In genomic region chr4:159229164-159229563, GRCh38 we compare ENCODE assay signal across 1 cellular context.
TF ChIP-seq lines count a peak whose summit lies in the region.

No MANE protein-coding gene starts in this region.

TF ChIP-seq in HepG2, 621 proteins besides CTCF, POLR2A, EP300 and RAD21 (continued from another document):
- TF ChIP-seq, protein P1, sequence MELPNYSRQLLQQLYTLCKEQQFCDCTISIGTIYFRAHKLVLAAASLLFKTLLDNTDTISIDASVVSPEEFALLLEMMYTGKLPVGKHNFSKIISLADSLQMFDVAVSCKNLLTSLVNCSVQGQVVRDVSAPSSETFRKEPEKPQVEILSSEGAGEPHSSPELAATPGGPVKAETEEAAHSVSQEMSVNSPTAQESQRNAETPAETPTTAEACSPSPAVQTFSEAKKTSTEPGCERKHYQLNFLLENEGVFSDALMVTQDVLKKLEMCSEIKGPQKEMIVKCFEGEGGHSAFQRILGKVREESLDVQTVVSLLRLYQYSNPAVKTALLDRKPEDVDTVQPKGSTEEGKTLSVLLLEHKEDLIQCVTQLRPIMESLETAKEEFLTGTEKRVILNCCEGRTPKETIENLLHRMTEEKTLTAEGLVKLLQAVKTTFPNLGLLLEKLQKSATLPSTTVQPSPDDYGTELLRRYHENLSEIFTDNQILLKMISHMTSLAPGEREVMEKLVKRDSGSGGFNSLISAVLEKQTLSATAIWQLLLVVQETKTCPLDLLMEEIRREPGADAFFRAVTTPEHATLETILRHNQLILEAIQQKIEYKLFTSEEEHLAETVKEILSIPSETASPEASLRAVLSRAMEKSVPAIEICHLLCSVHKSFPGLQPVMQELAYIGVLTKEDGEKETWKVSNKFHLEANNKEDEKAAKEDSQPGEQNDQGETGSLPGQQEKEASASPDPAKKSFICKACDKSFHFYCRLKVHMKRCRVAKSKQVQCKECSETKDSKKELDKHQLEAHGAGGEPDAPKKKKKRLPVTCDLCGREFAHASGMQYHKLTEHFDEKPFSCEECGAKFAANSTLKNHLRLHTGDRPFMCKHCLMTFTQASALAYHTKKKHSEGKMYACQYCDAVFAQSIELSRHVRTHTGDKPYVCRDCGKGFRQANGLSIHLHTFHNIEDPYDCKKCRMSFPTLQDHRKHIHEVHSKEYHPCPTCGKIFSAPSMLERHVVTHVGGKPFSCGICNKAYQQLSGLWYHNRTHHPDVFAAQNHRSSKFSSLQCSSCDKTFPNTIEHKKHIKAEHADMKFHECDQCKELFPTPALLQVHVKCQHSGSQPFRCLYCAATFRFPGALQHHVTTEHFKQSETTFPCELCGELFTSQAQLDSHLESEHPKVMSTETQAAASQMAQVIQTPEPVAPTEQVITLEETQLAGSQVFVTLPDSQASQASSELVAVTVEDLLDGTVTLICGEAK (IDR thresholded peaks at IDR 0.05), result no peak
- TF ChIP-seq, protein P1 (CRISPR knock-in tag; IDR thresholded peaks at IDR 0.05), result no peak
- no peak for TF ChIP-seq CSRNP1 (CRISPR knock-in tag; IDR thresholded peaks at IDR 0.05)
- TF ChIP-seq ADNP (CRISPR knock-in tag; IDR thresholded peaks at IDR 0.05), result no peak
- TF ChIP-seq ASH2L (IDR thresholded peaks at IDR 0.05; ENCODE audit: insufficient read length, low read depth, low read length), result peak; percentile 7
- TF ChIP-seq BCL6 (CRISPR knock-in tag; IDR thresholded peaks at IDR 0.05), result peak; percentile 52; the same call in 1 of the 2 replicates
- no peak for TF ChIP-seq ZNF761 (CRISPR knock-in tag; conservative IDR thresholded peaks at IDR 0.05)
- TF ChIP-seq ZNF777 (CRISPR knock-in tag; IDR thresholded peaks at IDR 0.05), result no peak
- no peak for TF ChIP-seq SMYD3 (CRISPR knock-in tag; IDR thresholded peaks at IDR 0.05)
- no peak for TF ChIP-seq CERS6 (CRISPR knock-in tag; IDR thresholded peaks at IDR 0.05)
- no peak for TF ChIP-seq NBN (conservative IDR thresholded peaks at IDR 0.05)
- no peak for TF ChIP-seq REL (CRISPR knock-in tag; conservative IDR thresholded peaks at IDR 0.05)
- TF ChIP-seq SCMH1 (CRISPR knock-in tag; IDR thresholded peaks at IDR 0.05; ENCODE audit: borderline replicate concordance), result no peak
- TF ChIP-seq, protein P2, sequence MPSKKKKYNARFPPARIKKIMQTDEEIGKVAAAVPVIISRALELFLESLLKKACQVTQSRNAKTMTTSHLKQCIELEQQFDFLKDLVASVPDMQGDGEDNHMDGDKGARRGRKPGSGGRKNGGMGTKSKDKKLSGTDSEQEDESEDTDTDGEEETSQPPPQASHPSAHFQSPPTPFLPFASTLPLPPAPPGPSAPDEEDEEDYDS (CRISPR knock-in tag; IDR thresholded peaks at IDR 0.05), result no peak
- no peak for TF ChIP-seq ZNF160 (CRISPR knock-in tag; IDR thresholded peaks at IDR 0.05)
- TF ChIP-seq GATAD1 (CRISPR knock-in tag; IDR thresholded peaks at IDR 0.05), result no peak
- TF ChIP-seq CBX1 (IDR thresholded peaks at IDR 0.05; ENCODE audit: low read depth), result no peak
- TF ChIP-seq ZNF850 (CRISPR knock-in tag; conservative IDR thresholded peaks at IDR 0.05), result no peak
- TF ChIP-seq, protein P3, sequence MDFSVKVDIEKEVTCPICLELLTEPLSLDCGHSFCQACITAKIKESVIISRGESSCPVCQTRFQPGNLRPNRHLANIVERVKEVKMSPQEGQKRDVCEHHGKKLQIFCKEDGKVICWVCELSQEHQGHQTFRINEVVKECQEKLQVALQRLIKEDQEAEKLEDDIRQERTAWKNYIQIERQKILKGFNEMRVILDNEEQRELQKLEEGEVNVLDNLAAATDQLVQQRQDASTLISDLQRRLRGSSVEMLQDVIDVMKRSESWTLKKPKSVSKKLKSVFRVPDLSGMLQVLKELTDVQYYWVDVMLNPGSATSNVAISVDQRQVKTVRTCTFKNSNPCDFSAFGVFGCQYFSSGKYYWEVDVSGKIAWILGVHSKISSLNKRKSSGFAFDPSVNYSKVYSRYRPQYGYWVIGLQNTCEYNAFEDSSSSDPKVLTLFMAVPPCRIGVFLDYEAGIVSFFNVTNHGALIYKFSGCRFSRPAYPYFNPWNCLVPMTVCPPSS (IDR thresholded peaks at IDR 0.05), result no peak
- TF ChIP-seq PCBP2 (optimal IDR thresholded peaks at IDR 0.05; ENCODE audit: low read depth, low read length, poor library complexity, severe bottlenecking), result no peak
- no peak for TF ChIP-seq ZNF788 (CRISPR knock-in tag; IDR thresholded peaks at IDR 0.05; ENCODE audit: borderline replicate concordance)
